ENCODE assay signal across 8 cellular contexts in genomic region chr7:102433319-102434038, GRCh38. TPM values are rescaled to one million over a fixed set of nuclear protein-coding genes. Genes with fewer than 3 reads are reported as not detected.
DNase-seq lines count a peak whose midpoint lies in the region; ATAC-seq and TF ChIP-seq lines count a peak whose summit lies in the region.

Gene ORAI2 (plus strand): TSS chr7:102433575. CDS start chr7:102438957, 5,382 bp downstream.

- peak within 1 kb of the TSS; percentile 56 for H3K27ac ChIP-seq in C4-2B
- H3K27ac ChIP-seq in RWPE1, result peak within 1 kb of the TSS; percentile 89
- H3K27ac ChIP-seq in stomach, result peak within 1 kb of the TSS; percentile 73 to 88 (median 84)

- POLR2A ChIA-PET in RWPE1 (lab: Yijun Ruan, JAX; ENCODE audit: low non-redundant PET), result interaction anchor here (0.7 kb wide), 1 partner anchor 39 kb away, joined by 3 read pairs; no protein-coding TSS in a partner anchor

- peak within 1 kb of the TSS; percentile 88 for H3K4me3 Mint-ChIP-seq in neural crest cell

- WGBS in stomach, 5 donors, result 0 to 2% (median 1%) methylated on average over 12 to 83 of the region's 83 CpGs

- H3K4me3 ChIP-seq in fibroblast of villous mesenchyme (ENCODE audit: low read depth, low read length), result peak within 1 kb of the TSS; percentile 81
- H3K4me3 ChIP-seq in stomach, result peak within 1 kb of the TSS; percentile 80 to 99 (median 84)

- no peaks in the 10 kb centered on the region for H3K36me3 Mint-ChIP-seq in neural crest cell (ENCODE audit: low read depth)

- H3K4me1 Mint-ChIP-seq in neural crest cell, result peaks cover 23% of the 10 kb centered on the region

- H3K27me3 Mint-ChIP-seq in neural crest cell (ENCODE audit: low read depth), result peaks cover 3% of the 10 kb centered on the region

- H3K4me1 ChIP-seq in stomach, result peaks cover 11 to 47% (median 32%) of the 10 kb centered on the region in 4 donors

- peaks cover 0 to 13% (median 9%) of the 10 kb centered on the region in 4 donors for H3K36me3 ChIP-seq in stomach

- TF ChIP-seq CTCF in C4-2B (conservative IDR thresholded peaks at IDR 0.05), result no peak
- TF ChIP-seq CTCF in RWPE1 (conservative IDR thresholded peaks at IDR 0.05; ENCODE audit: low read depth), result no peak
- TF ChIP-seq CTCF in fibroblast of villous mesenchyme (IDR thresholded peaks at IDR 0.05; ENCODE audit: insufficient read depth, low read depth, low read length), result no peak
- TF ChIP-seq CTCF in neural crest cell (conservative IDR thresholded peaks at IDR 0.05), result no peak
- TF ChIP-seq CTCF in stomach (IDR thresholded peaks at IDR 0.05), result no peak

- CTCF ChIA-PET in RWPE1 (lab: Yijun Ruan, JAX), result interaction anchor here (0.6 kb wide), 1 partner anchor 18 kb away, joined by 3 read pairs; no protein-coding TSS in a partner anchor

- peak within 1 kb of the TSS; percentile 93 for H3K27ac Mint-ChIP-seq in neural crest cell (ENCODE audit: unreplicated experiment)

- no peaks in the 10 kb centered on the region for H3K9me3 Mint-ChIP-seq in neural crest cell

- peak; percentile 58 for ATAC-seq in GM19328 (IDR thresholded peaks at IDR 0.05; ENCODE audit: unreplicated experiment)

- TF ChIP-seq EP300 in stomach (IDR thresholded peaks at IDR 0.05), result no peak

- TF ChIP-seq POLR2A in stomach (IDR thresholded peaks at IDR 0.05), result no peak

- no peaks in the 10 kb centered on the region for H3K9me3 ChIP-seq in stomach

- DNase-seq in HK-2 (ENCODE audit: unreplicated experiment), result peak; percentile 79
- peak; percentile 78 for DNase-seq in RWPE1 (ENCODE audit: low spot score)
- DNase-seq in activated effector memory CD4-positive, alpha-beta T cell treated with anti-CD3 and anti-CD28 coated beads, Interleukin-2, amount 50 U/mL, for 16 hours, result peak; percentile 96
- peak; percentile 72 for DNase-seq in fibroblast of villous mesenchyme (ENCODE audit: low read depth)
- peak; percentile 70 for DNase-seq in neural crest cell (ENCODE audit: low read depth, low spot score)
- peak; percentile 82 for DNase-seq in stomach

- intact Hi-C loops in stomach (cut with DNase I; ENCODE audit: low total_unique reads), result no loop called here

- no peaks in the 10 kb centered on the region for H3K27me3 ChIP-seq in stomach

RNA-seq across cellular contexts. Expression of gene ORAI2, which starts in this region (rescaled TPM):
- total RNA-seq in fibroblast of villous mesenchyme (40.6 and 49.9 TPM in 2 replicates), neural crest cell (48.5 and 51.3 TPM in 2 replicates), stomach (10 to 100 TPM in 1 of 5 donors, 1 to 10 TPM in 2, under 1 TPM in 1, not detected in 1; 0.58 to 44.3 (median 9.1) TPM)
- 1 to 10 TPM; 1.9 to 8.0 (median 5.7) TPM for polyA plus RNA-seq in stomach

Comparison
In these comparisons a context has a peak if more than half of its experiments do, and no peak if none do; other contexts are left out.
1. Peak in every context shown above with its lines: DNase-seq, ATAC-seq, H3K4me3 ChIP-seq and H3K27ac ChIP-seq.